18 cellular contexts compared by ENCODE assay signal in genomic region chr3:192128060-192128459, GRCh38.
"Had no signal": no experiment of that assay in that cellular context is flagged by ENCODE, and none has a peak within 500 bp of the region (broad histone marks: within the 10 kb centered on the region; RNA-seq: fewer than 3 reads in every experiment).

No MANE protein-coding gene starts in this region.

- ATAC-seq: left cardiac atrium; sciatic nerve; stimulated activated naive CD8-positive, alpha-beta T cell treated with anti-CD3 and anti-CD28 coated beads, Interleukin-15, Interleukin-2, amounts not matched to agents 100 U/mL and 50 U/mL, for 24 hours; WTC11 had no signal

- H3K4me3 ChIP-seq: ascending aorta, breast epithelium, lung, transverse colon, vagina had no signal

- DNase-seq: activated CD4-positive, alpha-beta memory T cell treated with anti-CD3 and anti-CD28 coated beads, Interleukin-2, amount 10 ng/mL, durations not matched to agents 7 days and 5 days; activated CD4-positive, alpha-beta T cell treated with anti-CD3 and anti-CD28 coated beads for 4 hours; activated naive CD4-positive, alpha-beta T cell treated with anti-CD3 and anti-CD28 coated beads, Interleukin-2, amount 10 ng/mL, durations not matched to agents 7 days and 5 days; activated T-cell treated with anti-CD3 and anti-CD28 coated beads, Interleukin-2, amount 50 U/mL, for 24 hours; cerebellar nuclear complex; effector CD8-positive, alpha-beta T cell; foreskin fibroblast; immature natural killer cell; left cardiac atrium; midbrain; stimulated activated naive CD8-positive, alpha-beta T cell treated with anti-CD3 and anti-CD28 coated beads, Interleukin-15, Interleukin-2, amounts not matched to agents 100 U/mL and 50 U/mL, for 24 hours; transverse colon had no signal
